In genomic region chr15:88785217-88785616, GRCh38 we compare ENCODE assay signal across 8 cellular contexts. TPM values are rescaled to one million over a fixed set of nuclear protein-coding genes. Genes with fewer than 3 reads are reported as not detected.
"Had no signal": no experiment of that assay in that cellular context is flagged by ENCODE, and none has a peak within 500 bp of the region (broad histone marks: within the 10 kb centered on the region; RNA-seq: fewer than 3 reads in every experiment).

No MANE protein-coding gene starts in this region.

- ATAC-seq: GM23338, K562 had no signal

- H3K4me3 ChIP-seq: GM23338, K562 had no signal

- DNase-seq: H9, HCEC 1CT, HFFc6, IMR-90, KG1 had no signal

RNA-seq across cellular contexts. Expression of gene ACAN, which starts 18.0 kb away (rescaled TPM):
- total RNA-seq: HT-29, K562 had no signal
